9 cellular contexts compared by ENCODE assay signal in the genomic region with DNA sequence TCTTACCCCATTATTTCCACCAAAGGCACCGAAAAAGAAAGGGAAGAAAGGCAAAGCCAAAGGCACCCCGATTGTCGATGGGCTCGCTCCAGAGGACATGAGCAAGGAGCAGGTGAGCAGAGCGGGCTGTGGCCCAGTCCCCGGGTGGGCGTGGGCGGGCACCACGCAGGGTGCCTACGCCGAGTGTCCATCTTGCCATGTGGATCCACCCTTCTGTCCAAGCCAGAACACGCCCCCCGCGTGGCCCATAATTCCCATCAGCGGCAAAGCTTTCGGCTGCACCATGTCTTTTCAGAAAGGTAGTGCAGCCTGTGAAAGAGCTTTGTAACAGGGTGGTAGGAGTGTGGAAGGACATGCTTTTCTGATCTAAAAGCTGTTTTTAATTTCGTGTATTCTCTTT. TPM values are rescaled to one million over a fixed set of nuclear protein-coding genes. Genes with fewer than 3 reads are reported as not detected.
"Had no signal": no experiment of that assay in that cellular context is flagged by ENCODE, and none has a peak within 500 bp of the region (broad histone marks: within the 10 kb centered on the region; RNA-seq: fewer than 3 reads in every experiment).

No MANE protein-coding gene starts in this region.

- H3K36me3 Mint-ChIP-seq: IgD-negative memory B cell had no signal

- DNase-seq: GM23248, GOT3, H9, HFFc6, KBM-7 had no signal

- H3K4me3 Mint-ChIP-seq: H9, HFFc6, IgD-negative memory B cell had no signal

- H3K27ac ChIP-seq: GM23248 had no signal

- H3K9me3 Mint-ChIP-seq: H9, IgD-negative memory B cell had no signal

- H3K27me3 Mint-ChIP-seq: IgD-negative memory B cell had no signal

- H3K4me3 ChIP-seq: GM23248 had no signal

- ATAC-seq: HCT116 had no signal

- H3K27ac Mint-ChIP-seq: H9, HFFc6 had no signal

RNA-seq across cellular contexts. Expression of a gene that starts 49.5 kb away (rescaled TPM):
- total RNA-seq: GM23248, H4, H9, HFFc6, HT-29 had no signal
